In the genomic region with DNA sequence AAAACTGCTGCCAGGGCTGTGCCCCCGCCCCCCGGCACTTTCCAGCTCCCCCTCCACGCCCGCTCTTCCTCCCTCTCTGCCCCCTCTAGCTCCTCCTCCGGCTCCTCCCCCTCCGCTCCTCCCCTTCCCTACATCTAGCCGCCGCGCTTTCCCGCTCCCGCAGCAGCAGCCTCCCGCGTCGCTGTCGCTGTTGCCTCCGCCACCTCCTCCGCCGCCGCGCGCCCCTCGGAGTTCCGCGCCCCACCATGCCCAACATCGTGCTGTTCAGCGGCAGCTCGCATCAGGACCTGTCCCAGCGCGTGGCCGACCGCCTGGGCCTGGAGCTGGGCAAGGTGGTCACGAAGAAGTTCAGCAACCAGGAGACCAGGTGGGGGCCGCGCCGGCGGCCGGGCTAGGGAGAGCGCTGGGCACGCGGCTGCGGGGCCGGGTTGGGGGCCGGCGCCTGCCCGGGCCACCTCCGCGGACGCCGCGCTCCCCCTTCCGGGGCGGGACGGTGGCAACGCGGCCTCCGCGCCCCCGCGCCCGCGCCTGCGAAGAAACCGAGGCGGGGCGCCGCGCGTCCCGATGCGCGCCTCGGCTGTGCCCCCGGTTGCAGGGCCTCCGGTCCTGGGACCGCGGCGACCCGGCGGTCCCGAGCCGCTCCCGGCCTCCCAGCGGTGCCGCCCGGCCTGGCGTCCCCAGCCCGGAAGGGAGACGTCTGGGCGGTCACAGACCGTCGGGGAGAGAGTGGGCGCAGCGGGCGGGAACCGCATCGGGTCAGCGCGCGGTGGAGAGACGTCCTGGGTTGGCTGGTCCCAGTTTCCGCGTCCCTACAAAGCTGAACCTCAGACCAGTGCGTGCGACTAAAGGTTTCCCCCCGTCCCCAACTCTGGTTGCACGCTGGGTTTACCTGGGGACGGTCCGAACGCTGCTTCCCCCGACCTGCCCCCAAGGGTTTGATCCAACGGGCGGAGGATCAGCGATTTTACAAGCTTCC, we compare ENCODE assay signal across 8 cellular contexts. TPM values are rescaled to one million over a fixed set of nuclear protein-coding genes. Genes with fewer than 3 reads are reported as not detected.
DNase-seq lines count a peak whose midpoint lies in the region; ATAC-seq, FAIRE-seq and TF ChIP-seq lines count a peak whose summit lies in the region.

A gene (plus strand): TSS at position 160 of the 976 bp plus-strand sequence. CDS start 86 bp downstream, at position 246.

- H3K9me3 Mint-ChIP-seq in activated naive CD8-positive, alpha-beta T cell treated with anti-CD3 and anti-CD28 coated beads, Interleukin-2, amount 10 ng/mL, durations not matched to agents 7 days and 5 days = no peaks in the 10 kb centered on the region

- in situ Hi-C loops in Caki2 (cut with HindIII; ENCODE audit: low pct_unique_long_range_greater_than_20kb, low sequenced_read_pairs) = no loop called here

- POLR2A ChIA-PET in activated naive CD8-positive, alpha-beta T cell treated with anti-CD3 and anti-CD28 coated beads, Interleukin-2, amount 10 ng/mL, durations not matched to agents 7 days and 5 days (lab: Charles Lee) = interaction anchor here (0.8 to 2.6 kb wide), 5 partner anchors 10 to 1032 kb away, joined by 4 to 29 read pairs (median 4); no protein-coding TSS in a partner anchor

- FAIRE-seq in urothelium cell line (lab: Jason Lieb, UNC) = no peak

- intact Hi-C loops in left cardiac atrium (cut with DNase I) = no loop called here

- peak within 1 kb of the TSS; percentile 47 for H3K27ac ChIP-seq in KMS-11

- peak within 1 kb of the TSS; percentile 87 for H3K4me2 ChIP-seq in KMS-11

- H4K20me1 ChIP-seq in KMS-11 (ENCODE audit: insufficient read depth) = no peaks in the 10 kb centered on the region

- ATAC-seq in GM21526 (IDR thresholded peaks at IDR 0.05; ENCODE audit: low FRiP score, unreplicated experiment) (peak; percentile 68), left cardiac atrium (peak; percentile 90 to 95)
- ATAC-seq in activated naive CD8-positive, alpha-beta T cell treated with anti-CD3 and anti-CD28 coated beads, Interleukin-2, amount 10 ng/mL, durations not matched to agents 7 days and 5 days (ENCODE audit: low read depth) = peak; percentile 87

- peak within 1 kb of the TSS; percentile 76 for H2AFZ ChIP-seq in KMS-11 (ENCODE audit: low read depth)

- H3K4me1 ChIP-seq in KMS-11 (ENCODE audit: low read depth, poor library complexity, severe bottlenecking) = peaks cover 9% of the 10 kb centered on the region

- H3K4me3 ChIP-seq in KMS-11 (IDR thresholded peaks at IDR 0.05; ENCODE audit: insufficient read depth, low read depth, low read length) = no peak within 1 kb of the TSS

- no peak for TF ChIP-seq CTCF in KMS-11 (conservative IDR thresholded peaks at IDR 0.05; ENCODE audit: low read depth, low read length)

- H3K79me2 ChIP-seq in KMS-11 (ENCODE audit: insufficient read depth, low read depth) = peaks cover 41% of the 10 kb centered on the region; the same call in 1 of the 2 replicates

- peak within 1 kb of the TSS; percentile 82 for H3K4me3 Mint-ChIP-seq in activated naive CD8-positive, alpha-beta T cell treated with anti-CD3 and anti-CD28 coated beads, Interleukin-2, amount 10 ng/mL, durations not matched to agents 7 days and 5 days

- H3K27ac Mint-ChIP-seq in activated naive CD8-positive, alpha-beta T cell treated with anti-CD3 and anti-CD28 coated beads, Interleukin-2, amount 10 ng/mL, durations not matched to agents 7 days and 5 days = peak within 1 kb of the TSS; percentile 67

- H3K9ac ChIP-seq in KMS-11 = peak within 1 kb of the TSS; percentile 82

- peaks cover 30% of the 10 kb centered on the region for H3K4me1 Mint-ChIP-seq in activated naive CD8-positive, alpha-beta T cell treated with anti-CD3 and anti-CD28 coated beads, Interleukin-2, amount 10 ng/mL, durations not matched to agents 7 days and 5 days

- H3K27me3 Mint-ChIP-seq in activated naive CD8-positive, alpha-beta T cell treated with anti-CD3 and anti-CD28 coated beads, Interleukin-2, amount 10 ng/mL, durations not matched to agents 7 days and 5 days = peaks cover 2% of the 10 kb centered on the region

- DNase-seq in Caki2 (ENCODE audit: low read depth) = peak; percentile 50
- peak; percentile 1 to 12 for DNase-seq in SW 1271 (lab: John Stamatoyannopoulos, UW)
- DNase-seq in activated naive CD8-positive, alpha-beta T cell treated with anti-CD3 and anti-CD28 coated beads, Interleukin-2, amount 10 ng/mL, durations not matched to agents 7 days and 5 days = peak; percentile 74
- peak; percentile 66 for DNase-seq in left cardiac atrium
- no peak for DNase-seq in pulmonary artery endothelial cell (ENCODE audit: low read depth, low spot score)
- DNase-seq in urothelium cell line (ENCODE audit: low spot score) = peak; percentile 75

- H3K27me3 ChIP-seq in KMS-11 (ENCODE audit: insufficient read depth, low read depth) = no peaks in the 10 kb centered on the region

- H3K36me3 ChIP-seq in KMS-11 (ENCODE audit: insufficient read depth) = no peaks in the 10 kb centered on the region

- peaks cover 17% of the 10 kb centered on the region for H3K36me3 Mint-ChIP-seq in activated naive CD8-positive, alpha-beta T cell treated with anti-CD3 and anti-CD28 coated beads, Interleukin-2, amount 10 ng/mL, durations not matched to agents 7 days and 5 days

RNA-seq across cellular contexts. Expression of the gene that starts here (rescaled TPM):
- total RNA-seq in Caki2 (2014; rRNA removed; shearing (Covaris generic); ENCODE audit: low replicate concordance) = 47.3 and 78.2 TPM in 2 replicates
- total RNA-seq in activated naive CD8-positive, alpha-beta T cell treated with anti-CD3 and anti-CD28 coated beads, Interleukin-2, amount 10 ng/mL, durations not matched to agents 7 days and 5 days = 10 to 100 TPM; 67.1 to 74.0 TPM
- total RNA-seq in left cardiac atrium = 1 to 10 TPM; 7.7 to 8.9 TPM
- total RNA-seq in pulmonary artery endothelial cell = 37.6 and 39.7 TPM in 2 replicates
